12 cellular contexts compared by ENCODE assay signal in the genomic region with DNA sequence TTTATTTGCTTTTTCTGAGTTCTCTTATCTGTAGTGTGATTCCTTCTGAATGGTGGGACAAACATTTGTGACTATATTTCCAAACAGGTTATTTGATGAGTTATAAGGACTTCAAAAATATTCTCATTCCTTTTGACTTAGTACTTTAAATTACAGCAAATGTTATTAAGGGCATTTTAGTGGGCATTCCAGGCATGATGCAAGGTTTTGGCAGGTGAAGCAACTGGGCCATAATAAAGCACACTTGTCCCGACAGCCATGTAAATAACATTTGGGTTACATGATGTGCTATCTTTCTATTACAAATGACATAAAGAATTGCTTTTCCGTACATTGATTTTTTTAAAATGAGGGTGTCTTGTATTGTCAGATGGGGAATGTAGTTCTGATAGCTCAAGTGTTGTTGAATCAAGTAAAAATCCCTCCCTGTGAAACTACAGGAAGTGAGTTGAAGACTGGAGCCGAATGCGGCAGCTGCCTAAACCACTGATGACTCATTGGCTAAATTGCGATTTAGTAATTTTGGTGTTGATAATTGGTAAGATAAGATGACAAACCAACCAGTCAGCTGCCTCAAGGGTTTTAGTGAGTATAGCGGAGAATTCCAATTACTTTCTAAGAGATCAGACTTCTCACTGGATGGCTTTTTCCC.
DNase-seq lines count a peak whose midpoint lies in the region; ATAC-seq and FAIRE-seq lines count a peak whose summit lies in the region.
"Had no signal": no experiment of that assay in that cellular context is flagged by ENCODE, and none has a peak within 500 bp of the region (broad histone marks: within the 10 kb centered on the region; RNA-seq: fewer than 3 reads in every experiment).

No MANE protein-coding gene starts in this region.

- no peaks in the 10 kb centered on the region for H3K9me3 Mint-ChIP-seq in central memory CD8-positive, alpha-beta T cell
- H3K9me3 Mint-ChIP-seq: activated CD4-positive, alpha-beta T cell treated with anti-CD3 and anti-CD28 coated beads, Interleukin-2, amount 10 ng/mL, durations not matched to agents 24 days and 14 days had no signal

- FAIRE-seq in frontal cortex (lab: Jason Lieb, UNC), result no peak
- FAIRE-seq: pancreas had no signal

- H3K36me3 Mint-ChIP-seq in central memory CD8-positive, alpha-beta T cell (ENCODE audit: insufficient read depth), result peaks cover 2% of the 10 kb centered on the region

- peaks cover 8% of the 10 kb centered on the region for H3K4me1 Mint-ChIP-seq in central memory CD8-positive, alpha-beta T cell
- H3K4me1 Mint-ChIP-seq: activated CD4-positive, alpha-beta T cell treated with anti-CD3 and anti-CD28 coated beads, Interleukin-2, amount 10 ng/mL, durations not matched to agents 24 days and 14 days had no signal

- ATAC-seq in central memory CD8-positive, alpha-beta T cell (replicated peaks; ENCODE audit: extremely low read depth, poor library complexity, severe bottlenecking), result peak; percentile 58
- ATAC-seq in HG03135 (IDR thresholded peaks at IDR 0.05; ENCODE audit: unreplicated experiment), result no peak
- no peak for ATAC-seq in HG03378 (IDR thresholded peaks at IDR 0.05; ENCODE audit: unreplicated experiment)
- ATAC-seq: pancreas had no signal

- DNase-seq in stimulated activated CD4-positive, alpha-beta T cell treated with anti-CD3 and anti-CD28 coated beads, Interleukin-4, amount 100 ng/mL, for 24 hours, result peak; percentile 4
- DNase-seq in stimulated activated CD4-positive, alpha-beta T cell treated with anti-CD3 and anti-CD28 coated beads, Interleukin-4, amount 100 ng/mL, for 4 hours, result no peak
- DNase-seq in NCI-H774 (lab: John Stamatoyannopoulos, UW) (peak; percentile 60), NCI-H82 treated with DMSO at 0.1 percent for 48 hours (lab: John Stamatoyannopoulos, UW; ENCODE audit: unreplicated experiment) (no peak), frontal cortex (ENCODE audit: low spot score in 2 of 2) (no peak)
- no peak for DNase-seq in central memory CD8-positive, alpha-beta T cell (ENCODE audit: low spot score in 2 of 2)
- DNase-seq: activated CD4-positive, alpha-beta T cell treated with anti-CD3 and anti-CD28 coated beads, Interleukin-2, amount 10 ng/mL, durations not matched to agents 24 days and 14 days; C1 segment of cervical spinal cord; NCI-H82; pancreas had no signal

- H3K27ac Mint-ChIP-seq in central memory CD8-positive, alpha-beta T cell (ENCODE audit: low read depth), result no peak overlapping the region
- H3K27ac Mint-ChIP-seq: activated CD4-positive, alpha-beta T cell treated with anti-CD3 and anti-CD28 coated beads, Interleukin-2, amount 10 ng/mL, durations not matched to agents 24 days and 14 days had no signal

- no peak overlapping the region for H3K4me3 Mint-ChIP-seq in central memory CD8-positive, alpha-beta T cell
- H3K4me3 Mint-ChIP-seq: activated CD4-positive, alpha-beta T cell treated with anti-CD3 and anti-CD28 coated beads, Interleukin-2, amount 10 ng/mL, durations not matched to agents 24 days and 14 days had no signal

- H3K27me3 Mint-ChIP-seq in central memory CD8-positive, alpha-beta T cell, result peaks cover 42% of the 10 kb centered on the region

Comparison
In these comparisons a context has a peak if more than half of its experiments do, and no peak if none do; other contexts are left out.
1. DNase-seq: peak in stimulated activated CD4-positive, alpha-beta T cell treated with anti-CD3 and anti-CD28 coated beads, Interleukin-4, amount 100 ng/mL, for 24 hours (single experiment) and NCI-H774 (single experiment); none in stimulated activated CD4-positive, alpha-beta T cell treated with anti-CD3 and anti-CD28 coated beads, Interleukin-4, amount 100 ng/mL, for 4 hours (0 of 2), central memory CD8-positive, alpha-beta T cell (0 of 2), NCI-H82 treated with DMSO at 0.1 percent for 48 hours (single experiment) and frontal cortex (0 of 2).